1 cellular context compared by ENCODE assay signal in the genomic region with DNA sequence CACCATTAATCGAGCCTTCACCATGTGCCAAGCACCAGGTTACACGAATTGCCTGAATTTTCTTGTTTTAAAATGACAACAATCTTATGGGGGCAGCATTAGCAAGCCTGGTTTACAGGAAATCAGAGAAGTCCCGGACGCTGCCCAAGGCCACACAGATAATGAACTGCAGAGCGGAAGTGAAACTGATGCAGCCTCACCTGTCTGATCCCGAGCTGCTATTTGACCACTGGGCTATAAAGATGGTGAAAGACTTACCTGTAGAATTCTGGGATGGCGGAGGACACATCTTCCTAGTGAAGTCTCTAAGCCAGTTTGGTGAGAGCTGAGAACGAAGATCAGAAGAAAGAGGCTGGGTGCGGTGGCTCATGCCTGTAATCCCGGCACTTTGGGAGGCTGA.
TF ChIP-seq lines count a peak whose summit lies in the region.

No MANE protein-coding gene starts in this region.

TF ChIP-seq in WTC11, 78 proteins besides CTCF, POLR2A, EP300 and RAD21 (continued from another document):
- TF ChIP-seq, protein P1, sequence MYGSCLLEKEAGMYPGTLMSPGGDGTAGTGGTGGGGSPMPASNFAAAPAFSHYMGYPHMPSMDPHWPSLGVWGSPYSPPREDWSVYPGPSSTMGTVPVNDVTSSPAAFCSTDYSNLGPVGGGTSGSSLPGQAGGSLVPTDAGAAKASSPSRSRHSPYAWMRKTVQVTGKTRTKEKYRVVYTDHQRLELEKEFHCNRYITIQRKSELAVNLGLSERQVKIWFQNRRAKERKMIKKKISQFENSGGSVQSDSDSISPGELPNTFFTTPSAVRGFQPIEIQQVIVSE (CRISPR knock-in tag; IDR thresholded peaks at IDR 0.05; ENCODE audit: borderline replicate concordance), result no peak
- no peak for TF ChIP-seq SMAD4 (CRISPR knock-in tag; IDR thresholded peaks at IDR 0.05)
- no peak for TF ChIP-seq OVOL2 (CRISPR knock-in tag; IDR thresholded peaks at IDR 0.05; ENCODE audit: borderline replicate concordance)
- TF ChIP-seq PREB (CRISPR knock-in tag; IDR thresholded peaks at IDR 0.05; ENCODE audit: borderline replicate concordance), result no peak
- no peak for TF ChIP-seq ZNF263 (CRISPR knock-in tag; IDR thresholded peaks at IDR 0.05; ENCODE audit: low read depth)
- TF ChIP-seq ZNF671 (CRISPR knock-in tag; IDR thresholded peaks at IDR 0.05), result no peak
- TF ChIP-seq ZNF425 (CRISPR knock-in tag; conservative IDR thresholded peaks at IDR 0.05), result no peak
- no peak for TF ChIP-seq NFE2L1 (CRISPR knock-in tag; IDR thresholded peaks at IDR 0.05)
- no peak for TF ChIP-seq GABPB1 (CRISPR knock-in tag; IDR thresholded peaks at IDR 0.05)
- no peak for TF ChIP-seq JAZF1 (CRISPR knock-in tag; IDR thresholded peaks at IDR 0.05)
- TF ChIP-seq, protein P2, sequence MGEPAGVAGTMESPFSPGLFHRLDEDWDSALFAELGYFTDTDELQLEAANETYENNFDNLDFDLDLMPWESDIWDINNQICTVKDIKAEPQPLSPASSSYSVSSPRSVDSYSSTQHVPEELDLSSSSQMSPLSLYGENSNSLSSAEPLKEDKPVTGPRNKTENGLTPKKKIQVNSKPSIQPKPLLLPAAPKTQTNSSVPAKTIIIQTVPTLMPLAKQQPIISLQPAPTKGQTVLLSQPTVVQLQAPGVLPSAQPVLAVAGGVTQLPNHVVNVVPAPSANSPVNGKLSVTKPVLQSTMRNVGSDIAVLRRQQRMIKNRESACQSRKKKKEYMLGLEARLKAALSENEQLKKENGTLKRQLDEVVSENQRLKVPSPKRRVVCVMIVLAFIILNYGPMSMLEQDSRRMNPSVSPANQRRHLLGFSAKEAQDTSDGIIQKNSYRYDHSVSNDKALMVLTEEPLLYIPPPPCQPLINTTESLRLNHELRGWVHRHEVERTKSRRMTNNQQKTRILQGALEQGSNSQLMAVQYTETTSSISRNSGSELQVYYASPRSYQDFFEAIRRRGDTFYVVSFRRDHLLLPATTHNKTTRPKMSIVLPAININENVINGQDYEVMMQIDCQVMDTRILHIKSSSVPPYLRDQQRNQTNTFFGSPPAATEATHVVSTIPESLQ (CRISPR knock-in tag; IDR thresholded peaks at IDR 0.05), result no peak
- no peak for TF ChIP-seq ZNF281 (CRISPR knock-in tag; IDR thresholded peaks at IDR 0.05)
- no peak for TF ChIP-seq ATF1 (CRISPR knock-in tag; IDR thresholded peaks at IDR 0.05)
TF ChIP-seq in WTC11: peak in this region for 0.
